In genomic region chr11:20084921-20085814, GRCh38 we compare ENCODE assay signal across 17 cellular contexts.
A peak's percentile ranks its signal among the peaks of the same experiment; 100 is the strongest.
DNase-seq lines count a peak whose midpoint lies in the region; ATAC-seq, FAIRE-seq and TF ChIP-seq lines count a peak whose summit lies in the region.
"Had no signal": no experiment of that assay in that cellular context is flagged by ENCODE, and none has a peak within 500 bp of the region (broad histone marks: within the 10 kb centered on the region; RNA-seq: fewer than 3 reads in every experiment).

No MANE protein-coding gene starts in this region.

- H3K27ac ChIP-seq in cardiac muscle cell, result peak overlapping the region; percentile 90
- no peak overlapping the region for H3K27ac ChIP-seq in left ventricle myocardium inferior (replicated peaks)
- no peak overlapping the region for H3K27ac ChIP-seq in brain microvascular endothelial cell
- H3K27ac ChIP-seq in HepG2 (ENCODE audit: extremely low read length, insufficient read depth, low read length), result peak overlapping the region; percentile 73
- H3K27ac ChIP-seq: HL-60 had no signal

- H4K20me1 ChIP-seq in HepG2 (ENCODE audit: insufficient read depth, low read length), result no peaks in the 10 kb centered on the region

- no peaks in the 10 kb centered on the region for H3K79me2 ChIP-seq in HepG2 (ENCODE audit: insufficient read depth, low read length)

- no peak for DNase-seq in cardiac muscle cell (ENCODE audit: low read depth in 1 of 2, low spot score in 1 of 2)
- no peak for DNase-seq in left ventricle myocardium inferior
- no peak for DNase-seq in brain microvascular endothelial cell
- peak; percentile 90 for DNase-seq in HepG2 (ENCODE audit: low spot score)
- no peak for DNase-seq in SKM-1 treated with dmso at 0.1 percent for 144 hours (lab: John Stamatoyannopoulos, UW; ENCODE audit: unreplicated experiment)
- DNase-seq in medulla oblongata (ENCODE audit: extremely low spot score), result no peak
- no peak for DNase-seq in AG08395 (ENCODE audit: low spot score)
- DNase-seq: NCI-H1436, NCI-H2029 treated with DMSO at 0.1 percent for 48 hours, NCI-H748 treated with DMSO at 0.1 percent for 48 hours, SK-N-SH had no signal

- 44% methylated on average over 5 of the region's 8 CpGs for WGBS in HepG2 (ENCODE audit: low lambda C conversion rate)

- peaks cover 17% of the 10 kb centered on the region for H3K4me1 ChIP-seq in cardiac muscle cell (ENCODE audit: low read depth)
- peaks cover 17% of the 10 kb centered on the region for H3K4me1 ChIP-seq in left ventricle myocardium inferior
- peaks cover 57% of the 10 kb centered on the region for H3K4me1 ChIP-seq in HepG2 (ENCODE audit: insufficient read depth, low read length)
- H3K4me1 ChIP-seq: HAP-1 had no signal

- H3K36me3 ChIP-seq in cardiac muscle cell, result peaks cover 95% of the 10 kb centered on the region
- H3K36me3 ChIP-seq in left ventricle myocardium inferior, result peaks cover 60% of the 10 kb centered on the region
- peaks cover 22% of the 10 kb centered on the region for H3K36me3 ChIP-seq in brain microvascular endothelial cell (replicated peaks)
- H3K36me3 ChIP-seq in HepG2 (replicated peaks in 1 of 2; ENCODE audit: control insufficient read depth in 1 of 2, insufficient read depth in 2 of 2, low read length in 2 of 2), result peaks cover 33 to 71% of the 10 kb centered on the region in 2 experiments
- H3K36me3 ChIP-seq: HAP-1 had no signal

- peak overlapping the region; percentile 18; the same call in 1 of the 2 replicates for H3K9ac ChIP-seq in HepG2 (ENCODE audit: insufficient read depth, low read depth, low read length)
- H3K9ac ChIP-seq: SK-N-SH had no signal

- no peaks in the 10 kb centered on the region for H3K27me3 ChIP-seq in cardiac muscle cell
- no peaks in the 10 kb centered on the region for H3K27me3 ChIP-seq in left ventricle myocardium inferior (ENCODE audit: low read depth)
- H3K27me3 ChIP-seq in brain microvascular endothelial cell (replicated peaks), result no peaks in the 10 kb centered on the region
- H3K27me3 ChIP-seq in HepG2 (ENCODE audit: control insufficient read depth in 1 of 2, insufficient read depth in 2 of 2, low read length in 2 of 2), result no peaks in the 10 kb centered on the region

- POLR2A ChIA-PET in HepG2 (lab: Yijun Ruan, JAX), result interaction anchor here (1.0 to 1.1 kb wide), 2 partner anchors 85 to 107 kb away, joined by 4 read pairs; no protein-coding TSS in a partner anchor

- H2AFZ ChIP-seq in HepG2 (ENCODE audit: low read length), result no peak overlapping the region

- TF ChIP-seq EP300 in HepG2 (IDR thresholded peaks at IDR 0.05; ENCODE audit: low read depth in 2 of 2, low read length in 2 of 2) (peak in 1 of 2 experiments; percentile 68; a peak in 2 of 4 replicates), HepG2 (CRISPR knock-in tag; IDR thresholded peaks at IDR 0.05; ENCODE audit: borderline replicate concordance) (no peak)

- TF ChIP-seq RAD21 in HepG2 (CRISPR knock-in tag; IDR thresholded peaks at IDR 0.05), result no peak

- no TSS peak for BruUV-seq in HepG2 (replicated peaks; lab: Mats Ljungman, UMichigan)

- peak; percentile 86 for ATAC-seq in HepG2
- ATAC-seq in GM21390 (IDR thresholded peaks at IDR 0.05; ENCODE audit: unreplicated experiment), result no peak
- ATAC-seq: Panc1 had no signal

- intact Hi-C loops in left ventricle myocardium inferior (cut with micrococcal nuclease), result no loop called here
- intact Hi-C loops in HepG2 (cut with micrococcal nuclease; ENCODE audit: unreplicated experiment), result loop anchor here (1.0 to 5.0 kb wide), 3 partner anchors 49 to 134 kb away; no protein-coding TSS in a partner anchor

- in situ Hi-C loops in brain microvascular endothelial cell (cut with HindIII; ENCODE audit: low pct_ligation_motif_present, low sequenced_read_pairs), result no loop called here
- in situ Hi-C loops in HepG2 (cut with HindIII; ENCODE audit: extremely low pct_ligation_motif_present, low pct_unique_long_range_greater_than_20kb), result no loop called here

- H3K4me3 ChIP-seq in cardiac muscle cell (no peak overlapping the region), left ventricle myocardium inferior (no peak overlapping the region), brain microvascular endothelial cell (ENCODE audit: low read depth, low read length) (no peak overlapping the region), HepG2 (replicated peaks in 1 of 3; ENCODE audit: insufficient read depth in 1 of 3, low read depth in 2 of 3, low read length in 3 of 3) (no peak overlapping the region; a peak in 1 of 6 replicates)
- H3K4me3 ChIP-seq: HAP-1 had no signal

- CTCF ChIA-PET in HepG2 (lab: Yijun Ruan, JAX; ENCODE audit: low intra/inter-chr PET ratio, low total read pairs), result no interaction called here

- peak; percentile 84 for FAIRE-seq in HepG2 (lab: Jason Lieb, UNC)
- FAIRE-seq: A204.1, HTR-8/SVneo had no signal

- H3K9me3 ChIP-seq in cardiac muscle cell (ENCODE audit: low read depth), result no peaks in the 10 kb centered on the region
- H3K9me3 ChIP-seq in left ventricle myocardium inferior (replicated peaks), result no peaks in the 10 kb centered on the region
- H3K9me3 ChIP-seq in HepG2 (ENCODE audit: low read length), result no peaks in the 10 kb centered on the region
- H3K9me3 ChIP-seq: HAP-1, SK-N-SH had no signal

- H3K4me2 ChIP-seq in HepG2 (ENCODE audit: low read depth, low read length), result peak overlapping the region; percentile 64
- H3K4me2 ChIP-seq: SK-N-SH had no signal

- TF ChIP-seq POLR2A in HepG2 (IDR thresholded peaks at IDR 0.05; ENCODE audit: insufficient read depth in 1 of 2, low read depth in 2 of 2, low read length in 2 of 2), result no peak

- TF ChIP-seq CTCF in cardiac muscle cell (IDR thresholded peaks at IDR 0.05; ENCODE audit: low read depth, low read length), result no peak
- no peak for TF ChIP-seq CTCF in left ventricle myocardium inferior (IDR thresholded peaks at IDR 0.05; ENCODE audit: borderline replicate concordance)
- TF ChIP-seq CTCF in brain microvascular endothelial cell (IDR thresholded peaks at IDR 0.05; ENCODE audit: low read depth, low read length, missing control alignments), result peak; percentile 29
- TF ChIP-seq CTCF in HepG2 (CRISPR knock-in tag; IDR thresholded peaks at IDR 0.05), result peak; percentile 66

TF ChIP-seq in HepG2, 621 proteins besides CTCF, POLR2A, EP300 and RAD21 (continues in another document):
- TF ChIP-seq EZH2 (conservative IDR thresholded peaks at IDR 0.05; ENCODE audit: low read depth, low read length) (no peak), CBFB (CRISPR knock-in tag; IDR thresholded peaks at IDR 0.05) (no peak), TBP (CRISPR knock-in tag; IDR thresholded peaks at IDR 0.05) (no peak), ZFYVE20 (CRISPR knock-in tag; IDR thresholded peaks at IDR 0.05; ENCODE audit: borderline replicate concordance, low read depth) (no peak), CERS6 (CRISPR knock-in tag; IDR thresholded peaks at IDR 0.05) (no peak), DZIP1 (CRISPR knock-in tag; IDR thresholded peaks at IDR 0.05) (no peak), THAP9 (CRISPR knock-in tag; IDR thresholded peaks at IDR 0.05; ENCODE audit: borderline replicate concordance) (no peak)

Comparison
In these comparisons a context has a peak if more than half of its experiments do, and no peak if none do; other contexts are left out.
1. H3K27ac ChIP-seq: peak in cardiac muscle cell (single experiment) and HepG2 (single experiment); none in left ventricle myocardium inferior (single experiment) and brain microvascular endothelial cell (single experiment).
2. CTCF ChIP-seq: peak in brain microvascular endothelial cell (single experiment) and HepG2 (single experiment); none in cardiac muscle cell (single experiment) and left ventricle myocardium inferior (single experiment).